In genomic region chr3:72997421-72997961, GRCh38 we compare ENCODE assay signal across 1 cellular context.
TF ChIP-seq lines count a peak whose summit lies in the region.

No MANE protein-coding gene starts in this region.

TF ChIP-seq in HepG2, 621 proteins besides CTCF, POLR2A, EP300 and RAD21:
- TF ChIP-seq ARID5B (CRISPR knock-in tag; IDR thresholded peaks at IDR 0.05): 0 out of 2 replicates have a peak, but pooled peaks have one; percentile 33
- 0 out of 2 replicates have a peak, but pooled peaks have one; percentile 24 for TF ChIP-seq TGIF2 (CRISPR knock-in tag; IDR thresholded peaks at IDR 0.05)
- TF ChIP-seq NR2F2 (IDR thresholded peaks at IDR 0.05; ENCODE audit: borderline replicate concordance, low read depth): 0 out of 2 replicates have a peak, but pooled peaks have one; percentile 30
- no peak for TF ChIP-seq ZNF709 (CRISPR knock-in tag; IDR thresholded peaks at IDR 0.05)
- no peak for TF ChIP-seq SIN3A (IDR thresholded peaks at IDR 0.05; ENCODE audit: borderline replicate concordance, low read depth, low read length)
- no peak for TF ChIP-seq GATAD1 (CRISPR knock-in tag; IDR thresholded peaks at IDR 0.05)
- TF ChIP-seq HNRNPK (IDR thresholded peaks at IDR 0.05; ENCODE audit: low read depth, low read length, poor library complexity, severe bottlenecking): no peak
- no peak for TF ChIP-seq NCOA5 (CRISPR knock-in tag; IDR thresholded peaks at IDR 0.05)
- no peak for TF ChIP-seq NKX3-1 (CRISPR knock-in tag; IDR thresholded peaks at IDR 0.05)
- TF ChIP-seq SAP130 (CRISPR knock-in tag; IDR thresholded peaks at IDR 0.05; ENCODE audit: low read depth): peak; percentile 54; the same call in 1 of the 2 replicates
- 0 out of 2 replicates have a peak, but pooled peaks have one; percentile 74 for TF ChIP-seq ZNF34 (CRISPR knock-in tag; IDR thresholded peaks at IDR 0.05; ENCODE audit: borderline replicate concordance)
- TF ChIP-seq ZNF143 (CRISPR knock-in tag; IDR thresholded peaks at IDR 0.05): no peak
- no peak for TF ChIP-seq HNF1A (IDR thresholded peaks at IDR 0.05; ENCODE audit: low read depth)
- 0 out of 2 replicates have a peak, but pooled peaks have one; percentile 23 for TF ChIP-seq HNF1A (CRISPR knock-in tag; IDR thresholded peaks at IDR 0.05; ENCODE audit: borderline replicate concordance)
- TF ChIP-seq STAG1 (CRISPR knock-in tag; IDR thresholded peaks at IDR 0.05): peak; percentile 63
- 0 out of 2 replicates have a peak, but pooled peaks have one; percentile 27 for TF ChIP-seq ZNF609 (CRISPR knock-in tag; IDR thresholded peaks at IDR 0.05; ENCODE audit: borderline replicate concordance)
- TF ChIP-seq FOXK2 (IDR thresholded peaks at IDR 0.05): no peak
- peak; percentile 36 for TF ChIP-seq SMC3 (IDR thresholded peaks at IDR 0.05; ENCODE audit: low read length)
- 0 out of 2 replicates have a peak, but pooled peaks have one; percentile 41 for TF ChIP-seq KDM5A (IDR thresholded peaks at IDR 0.05; ENCODE audit: borderline replicate concordance, low read length)
- TF ChIP-seq ZNF121 (CRISPR knock-in tag; IDR thresholded peaks at IDR 0.05): 0 out of 2 replicates have a peak, but pooled peaks have one; percentile 57
- peak; percentile 28 to 65; a peak in 3 of 4 replicates for TF ChIP-seq HMGXB4 (CRISPR knock-in tag; IDR thresholded peaks at IDR 0.05; ENCODE audit: borderline replicate concordance in 1 of 2, low read depth in 1 of 2)
- peak; percentile 76 for TF ChIP-seq ZNF644 (CRISPR knock-in tag; IDR thresholded peaks at IDR 0.05; ENCODE audit: low read depth)
- TF ChIP-seq PAXIP1 (CRISPR knock-in tag; conservative IDR thresholded peaks at IDR 0.05): 0 out of 2 replicates have a peak, but pooled peaks have one; percentile 33
- TF ChIP-seq ZBTB14 (CRISPR knock-in tag; IDR thresholded peaks at IDR 0.05): 0 out of 2 replicates have a peak, but pooled peaks have one; percentile 5
- 0 out of 2 replicates have a peak, but pooled peaks have one; percentile 40 for TF ChIP-seq ZNF543 (CRISPR knock-in tag; IDR thresholded peaks at IDR 0.05)
- TF ChIP-seq RCOR2 (CRISPR knock-in tag; IDR thresholded peaks at IDR 0.05): no peak
- no peak for TF ChIP-seq ZSCAN22 (CRISPR knock-in tag; IDR thresholded peaks at IDR 0.05)
- TF ChIP-seq NR2C2 (CRISPR knock-in tag; IDR thresholded peaks at IDR 0.05; ENCODE audit: borderline replicate concordance): 0 out of 2 replicates have a peak, but pooled peaks have one; percentile 13
TF ChIP-seq in HepG2: peak in this region for 17.
